In genomic region chr2:818233-818632, GRCh38 we compare ENCODE assay signal across 3 cellular contexts.
"Had no signal": no experiment of that assay in that cellular context is flagged by ENCODE, and none has a peak within 500 bp of the region (broad histone marks: within the 10 kb centered on the region; RNA-seq: fewer than 3 reads in every experiment).

No MANE protein-coding gene starts in this region.

- H3K4me3 ChIP-seq: GM12878 had no signal

- ATAC-seq: GM12878 had no signal

- DNase-seq: GDM1, GF-D8 had no signal
